Comparison of ENCODE assay signal across 18 cellular contexts in genomic region chr2:46648141-46648742, GRCh38. TPM values are rescaled to one million over a fixed set of nuclear protein-coding genes. Genes with fewer than 3 reads are reported as not detected.
A peak's percentile ranks its signal among the peaks of the same experiment; 100 is the strongest.
DNase-seq lines count a peak whose midpoint lies in the region; ATAC-seq, FAIRE-seq and TF ChIP-seq lines count a peak whose summit lies in the region.
"Had no signal": no experiment of that assay in that cellular context is flagged by ENCODE, and none has a peak within 500 bp of the region (broad histone marks: within the 10 kb centered on the region; RNA-seq: fewer than 3 reads in every experiment).

No MANE protein-coding gene starts in this region.

- CTCF ChIA-PET in PC-9 (lab: Charles Lee) = interaction anchor here (0.7 kb wide), 1 partner anchor 21 kb away, joined by 7 read pairs; no protein-coding TSS in a partner anchor
- CTCF ChIA-PET in HepG2 (lab: Yijun Ruan, JAX; ENCODE audit: low intra/inter-chr PET ratio, low total read pairs) = no interaction called here

- intact Hi-C loops in PC-9 (cut with micrococcal nuclease; ENCODE audit: unreplicated experiment) = no loop called here
- intact Hi-C loops in HepG2 (cut with micrococcal nuclease; ENCODE audit: unreplicated experiment) = no loop called here
- intact Hi-C loops in upper lobe of right lung (cut with DNase I) = no loop called here

- TF ChIP-seq EP300 in HepG2 (IDR thresholded peaks at IDR 0.05; ENCODE audit: low read depth in 2 of 2, low read length in 2 of 2) = peak in 1 of 2 experiments; percentile 51; a peak in 1 of 4 replicates
- no peak for TF ChIP-seq EP300 in HepG2 (CRISPR knock-in tag; IDR thresholded peaks at IDR 0.05; ENCODE audit: borderline replicate concordance)

- ATAC-seq in HepG2 (peak; percentile 63), upper lobe of right lung (peak; percentile 48)
- ATAC-seq: body of pancreas, left lung had no signal

- POLR2A ChIA-PET in PC-9 (lab: Charles Lee; ENCODE audit: unreplicated experiment) (no interaction called here), HepG2 (lab: Yijun Ruan, JAX) (interaction anchor here (1.0 to 1.1 kb wide), 2 partner anchors 10 to 15 kb away, joined by 3 read pairs; no protein-coding TSS in a partner anchor)

- H2AFZ ChIP-seq in PC-9 (no peak overlapping the region), HepG2 (ENCODE audit: low read length) (no peak overlapping the region), Karpas-422 (ENCODE audit: low read length) (no peak overlapping the region)

- no peaks in the 10 kb centered on the region for H4K20me1 ChIP-seq in PC-9 (ENCODE audit: insufficient read depth)
- H4K20me1 ChIP-seq in HepG2 (ENCODE audit: insufficient read depth, low read length) = no peaks in the 10 kb centered on the region
- H4K20me1 ChIP-seq in Karpas-422 (ENCODE audit: insufficient read depth, low read depth, low read length) = 0 out of 2 replicates have a peak, but pooled peaks cover 4% of the 10 kb centered on the region

- H3K4me2 ChIP-seq in PC-9 (peak overlapping the region; percentile 59), HepG2 (ENCODE audit: low read depth, low read length) (peak overlapping the region; percentile 25), Karpas-422 (ENCODE audit: low read depth, low read length, poor library complexity, severe bottlenecking) (no peak overlapping the region)

- peak; percentile 72 for FAIRE-seq in HepG2 (lab: Jason Lieb, UNC)
- FAIRE-seq: endothelial cell of umbilical vein, RCC 7860 had no signal

- in situ Hi-C loops in HepG2 (cut with HindIII; ENCODE audit: extremely low pct_ligation_motif_present, low pct_unique_long_range_greater_than_20kb) = no loop called here

- TF ChIP-seq RAD21 in HepG2 (CRISPR knock-in tag; IDR thresholded peaks at IDR 0.05) = no peak

- H3K9ac ChIP-seq in endocrine pancreas (ENCODE audit: control insufficient read depth, insufficient read depth, low read length) = no peak overlapping the region
- H3K9ac ChIP-seq in HepG2 (ENCODE audit: insufficient read depth, low read depth, low read length) = no peak overlapping the region
- H3K9ac ChIP-seq in Karpas-422 (ENCODE audit: low read length) = no peak overlapping the region

- H3K4me3 ChIP-seq in PC-9 = 0 out of 2 replicates have a peak overlapping the region, but pooled peaks have one; percentile 14
- peak overlapping the region; percentile 28 for H3K4me3 ChIP-seq in endocrine pancreas (ENCODE audit: control insufficient read depth, insufficient read depth, low read length)
- no peak overlapping the region for H3K4me3 ChIP-seq in HepG2 (replicated peaks in 1 of 3; ENCODE audit: insufficient read depth in 1 of 3, low read depth in 2 of 3, low read length in 3 of 3)
- H3K4me3 ChIP-seq in upper lobe of right lung = no peak overlapping the region
- no peak overlapping the region for H3K4me3 ChIP-seq in Karpas-422 (ENCODE audit: low read length)
- H3K4me3 ChIP-seq: body of pancreas, left lung, MG63, thoracic aorta had no signal

- TF ChIP-seq POLR2A in HepG2 (IDR thresholded peaks at IDR 0.05; ENCODE audit: insufficient read depth in 1 of 2, low read depth in 2 of 2, low read length in 2 of 2) = no peak

- TF ChIP-seq CTCF in PC-9 (conservative IDR thresholded peaks at IDR 0.05) (no peak), HepG2 (CRISPR knock-in tag; IDR thresholded peaks at IDR 0.05) (no peak), upper lobe of right lung (IDR thresholded peaks at IDR 0.05) (no peak)

- WGBS in HepG2 (ENCODE audit: low lambda C conversion rate) = 12% methylated on average over 7 of the region's 7 CpGs

- H3K27ac ChIP-seq in PC-9 (0 out of 2 replicates have a peak overlapping the region, but pooled peaks have one; percentile 1), HepG2 (ENCODE audit: extremely low read length, insufficient read depth, low read length) (no peak overlapping the region), upper lobe of right lung (peak overlapping the region; percentile 38), Karpas-422 (ENCODE audit: low read length) (no peak overlapping the region)
- H3K27ac ChIP-seq: body of pancreas, left lung, thoracic aorta had no signal

- no peaks in the 10 kb centered on the region for H3K27me3 ChIP-seq in PC-9 (ENCODE audit: insufficient read depth, low read depth)
- no peaks in the 10 kb centered on the region for H3K27me3 ChIP-seq in endocrine pancreas (ENCODE audit: control insufficient read depth, insufficient read depth, low read length)
- H3K27me3 ChIP-seq in HepG2 (ENCODE audit: control insufficient read depth in 1 of 2, insufficient read depth in 2 of 2, low read length in 2 of 2) = no peaks in the 10 kb centered on the region
- no peaks in the 10 kb centered on the region for H3K27me3 ChIP-seq in upper lobe of right lung
- no peaks in the 10 kb centered on the region for H3K27me3 ChIP-seq in Karpas-422 (ENCODE audit: low read length)
- H3K27me3 ChIP-seq: body of pancreas, left lung, MG63 had no signal

- H3K4me1 ChIP-seq in PC-9 (replicated peaks; ENCODE audit: insufficient read depth) (peaks cover 54% of the 10 kb centered on the region), endocrine pancreas (ENCODE audit: control insufficient read depth, insufficient read depth, low read length) (no peaks in the 10 kb centered on the region), HepG2 (ENCODE audit: insufficient read depth, low read length) (peaks cover 30% of the 10 kb centered on the region), upper lobe of right lung (peaks cover 25% of the 10 kb centered on the region), Karpas-422 (ENCODE audit: low read length) (no peaks in the 10 kb centered on the region)
- H3K4me1 ChIP-seq: body of pancreas had no signal

- peaks cover 36% of the 10 kb centered on the region for H3F3A ChIP-seq in PC-9 (ENCODE audit: insufficient read depth, low read depth)

- DNase-seq in PC-9 (peak; percentile 25 to 87), HepG2 (ENCODE audit: low spot score) (peak; percentile 64), upper lobe of right lung (no peak), NCI-H2029 treated with DMSO at 0.1 percent for 48 hours (lab: John Stamatoyannopoulos, UW) (no peak), Karpas-422 (no peak)
- no peak for DNase-seq in stimulated activated CD8-positive, alpha-beta memory T cell treated with anti-CD3 and anti-CD28 coated beads, Interleukin-4, amount 100 ng/mL, for 48 hours
- DNase-seq: activated CD4-positive, CD25-positive, alpha-beta regulatory T cell treated with anti-CD3 and anti-CD28 coated beads, Interleukin-2, amount 50 U/mL, for 72 hours; body of pancreas; cortex of kidney; GOT3; left lung; MG63; NCI-H774; stimulated activated CD4-positive, alpha-beta T cell treated with anti-CD3 and anti-CD28 coated beads, Interleukin-15, amount 100 ng/mL, for 24 hours had no signal

- H3K9me2 ChIP-seq in PC-9 (ENCODE audit: insufficient read depth) = no peaks in the 10 kb centered on the region
- no peaks in the 10 kb centered on the region for H3K9me2 ChIP-seq in Karpas-422 (replicated peaks; ENCODE audit: insufficient read depth, low read length)

- H3K79me2 ChIP-seq in PC-9 (ENCODE audit: low read depth) = no peaks in the 10 kb centered on the region
- no peaks in the 10 kb centered on the region for H3K79me2 ChIP-seq in HepG2 (ENCODE audit: insufficient read depth, low read length)
- no peaks in the 10 kb centered on the region for H3K79me2 ChIP-seq in Karpas-422 (ENCODE audit: low read length)

- BruUV-seq in PC-9 (replicated peaks; lab: Mats Ljungman, UMichigan) = no TSS peak
- BruUV-seq in HepG2 (replicated peaks; lab: Mats Ljungman, UMichigan) = no TSS peak

- H3K9me3 ChIP-seq in PC-9 (ENCODE audit: insufficient read depth, low read depth) = peaks cover 5% of the 10 kb centered on the region
- H3K9me3 ChIP-seq in endocrine pancreas (ENCODE audit: control insufficient read depth, low read length) = no peaks in the 10 kb centered on the region
- no peaks in the 10 kb centered on the region for H3K9me3 ChIP-seq in HepG2 (ENCODE audit: low read length)
- H3K9me3 ChIP-seq in upper lobe of right lung = no peaks in the 10 kb centered on the region
- H3K9me3 ChIP-seq in Karpas-422 (ENCODE audit: low read length) = no peaks in the 10 kb centered on the region
- H3K9me3 ChIP-seq: body of pancreas, left lung, MG63, thoracic aorta had no signal

- H3K36me3 ChIP-seq in PC-9 (ENCODE audit: low read depth) = no peaks in the 10 kb centered on the region
- H3K36me3 ChIP-seq in endocrine pancreas (ENCODE audit: control insufficient read depth, insufficient read depth, low read length) = no peaks in the 10 kb centered on the region
- no peaks in the 10 kb centered on the region for H3K36me3 ChIP-seq in HepG2 (replicated peaks in 1 of 2; ENCODE audit: control insufficient read depth in 1 of 2, insufficient read depth in 2 of 2, low read length in 2 of 2)
- no peaks in the 10 kb centered on the region for H3K36me3 ChIP-seq in upper lobe of right lung
- no peaks in the 10 kb centered on the region for H3K36me3 ChIP-seq in Karpas-422 (ENCODE audit: insufficient read depth, low read length)
- H3K36me3 ChIP-seq: left lung, MG63, thoracic aorta had no signal

RNA-seq across cellular contexts. Expression of gene CRIPT, which starts 31.2 kb away (rescaled TPM):
- total RNA-seq in PC-9 (2021) (19.8 and 27.3 TPM in 2 replicates), HepG2 (2016; rRNA removed; fragmentation: Illumina TruSeq; extraction: Trizol) (20.1 and 27.7 TPM in 2 replicates), upper lobe of right lung (15.3 TPM)
- total RNA-seq in HepG2 (2016; cell fraction: cytosol; rRNA removed; fragmentation: Illumina TruSeq; extraction: Trizol; ENCODE audit: low read depth) = 7.2 and 8.6 TPM in 2 replicates
- total RNA-seq in HepG2 (2016; cell fraction: insoluble cytoplasmic fraction; rRNA removed; fragmentation: Illumina TruSeq; extraction: Trizol) = 21.8 and 30.2 TPM in 2 replicates
- total RNA-seq in HepG2 (2016; cell fraction: membrane; rRNA removed; fragmentation: Illumina TruSeq; extraction: Trizol) = 11.7 and 13.1 TPM in 2 replicates
- 11.9 and 12.5 TPM in 2 replicates for total RNA-seq in HepG2 (2016; cell fraction: nucleus; rRNA removed; fragmentation: Illumina TruSeq; extraction: Trizol)
- polyA plus RNA-seq in HepG2 (2011; rRNA removed) = 7.1 and 10.7 TPM in 2 replicates
- polyA plus RNA-seq in HepG2 (2011; cell fraction: cytosol; rRNA removed) = 2.9 and 5.3 TPM in 2 replicates
- 3.3 and 4.4 TPM in 2 replicates for polyA plus RNA-seq in HepG2 (2011; cell fraction: nucleus; rRNA removed)
- polyA plus RNA-seq in HepG2 (2012) = 19.6 and 22.5 TPM in 2 replicates
- polyA plus RNA-seq in HepG2 (2016; cell fraction: cytosol; fragmentation: Illumina TruSeq; extraction: Trizol; ENCODE audit: low read depth) = 7.6 and 8.0 TPM in 2 replicates
- polyA plus RNA-seq in HepG2 (2016; cell fraction: insoluble cytoplasmic fraction; fragmentation: Illumina TruSeq; extraction: Trizol; ENCODE audit: low read depth) = 28.7 and 29.0 TPM in 2 replicates
- polyA plus RNA-seq in HepG2 (2016; cell fraction: membrane; fragmentation: Illumina TruSeq; extraction: Trizol; ENCODE audit: low read depth) = 9.3 TPM in 2 replicates
- 11.8 and 12.8 TPM in 2 replicates for polyA plus RNA-seq in HepG2 (2016; cell fraction: nucleus; fragmentation: Illumina TruSeq; extraction: Trizol; ENCODE audit: insufficient read depth, low read depth)
- polyA minus RNA-seq in HepG2 (2011; rRNA and poly(A)+ RNA removed; ENCODE audit: low replicate concordance) = 5.7 and 6.6 TPM in 2 replicates
- 8.4 and 9.8 TPM in 2 replicates for polyA minus RNA-seq in HepG2 (2011; cell fraction: cytosol; rRNA and poly(A)+ RNA removed)
- 25.0 and 26.4 TPM in 2 replicates for polyA minus RNA-seq in HepG2 (2011; cell fraction: nucleus; rRNA and poly(A)+ RNA removed)
- total RNA-seq in Karpas-422 (2014; rRNA removed; shearing (Covaris generic); ENCODE audit: low replicate concordance) = 6.5 and 13.6 TPM in 2 replicates

RNA-seq across cellular contexts. Expression of gene PIGF, which starts 31.4 kb away (rescaled TPM):
- 27.8 and 31.4 TPM in 2 replicates for total RNA-seq in PC-9 (2021)
- total RNA-seq in HepG2 (2016; rRNA removed; fragmentation: Illumina TruSeq; extraction: Trizol) = 37.8 and 53.2 TPM in 2 replicates
- 38.8 and 39.9 TPM in 2 replicates for total RNA-seq in HepG2 (2016; cell fraction: cytosol; rRNA removed; fragmentation: Illumina TruSeq; extraction: Trizol; ENCODE audit: low read depth)
- 36.4 and 55.8 TPM in 2 replicates for total RNA-seq in HepG2 (2016; cell fraction: insoluble cytoplasmic fraction; rRNA removed; fragmentation: Illumina TruSeq; extraction: Trizol)
- 48.7 and 54.0 TPM in 2 replicates for total RNA-seq in HepG2 (2016; cell fraction: membrane; rRNA removed; fragmentation: Illumina TruSeq; extraction: Trizol)
- total RNA-seq in HepG2 (2016; cell fraction: nucleus; rRNA removed; fragmentation: Illumina TruSeq; extraction: Trizol) = 73.3 and 84.2 TPM in 2 replicates
- polyA plus RNA-seq in HepG2 (2011; rRNA removed) = 73.6 and 90.2 TPM in 2 replicates
- polyA plus RNA-seq in HepG2 (2011; cell fraction: cytosol; rRNA removed) = 29.3 and 45.8 TPM in 2 replicates
- 33.9 and 45.5 TPM in 2 replicates for polyA plus RNA-seq in HepG2 (2011; cell fraction: nucleus; rRNA removed)
- polyA plus RNA-seq in HepG2 (2012) = 47.8 and 64.6 TPM in 2 replicates
- polyA plus RNA-seq in HepG2 (2016; cell fraction: cytosol; fragmentation: Illumina TruSeq; extraction: Trizol; ENCODE audit: low read depth) = 49.0 and 67.5 TPM in 2 replicates
- 39.6 and 42.5 TPM in 2 replicates for polyA plus RNA-seq in HepG2 (2016; cell fraction: insoluble cytoplasmic fraction; fragmentation: Illumina TruSeq; extraction: Trizol; ENCODE audit: low read depth)
- 52.4 and 65.1 TPM in 2 replicates for polyA plus RNA-seq in HepG2 (2016; cell fraction: membrane; fragmentation: Illumina TruSeq; extraction: Trizol; ENCODE audit: low read depth)
- 97.0 and 101 TPM in 2 replicates for polyA plus RNA-seq in HepG2 (2016; cell fraction: nucleus; fragmentation: Illumina TruSeq; extraction: Trizol; ENCODE audit: insufficient read depth, low read depth)
- 10.2 and 29.3 TPM in 2 replicates for polyA minus RNA-seq in HepG2 (2011; rRNA and poly(A)+ RNA removed; ENCODE audit: low replicate concordance)
- polyA minus RNA-seq in HepG2 (2011; cell fraction: cytosol; rRNA and poly(A)+ RNA removed) = 19.8 and 25.3 TPM in 2 replicates
- 99.8 and 108 TPM in 2 replicates for polyA minus RNA-seq in HepG2 (2011; cell fraction: nucleus; rRNA and poly(A)+ RNA removed)
- total RNA-seq in upper lobe of right lung = 21.9 TPM
- 11.2 and 27.1 TPM in 2 replicates for total RNA-seq in Karpas-422 (2014; rRNA removed; shearing (Covaris generic); ENCODE audit: low replicate concordance)

RNA-seq across cellular contexts. Expression of gene SOCS5, which starts 50.9 kb away (rescaled TPM):
- total RNA-seq in PC-9 (2021) (17.0 and 20.4 TPM in 2 replicates), HepG2 (2016; rRNA removed; fragmentation: Illumina TruSeq; extraction: Trizol) (17.6 and 27.6 TPM in 2 replicates), upper lobe of right lung (27.5 TPM)
- total RNA-seq in HepG2 (2016; cell fraction: cytosol; rRNA removed; fragmentation: Illumina TruSeq; extraction: Trizol; ENCODE audit: low read depth) = 2.0 and 2.7 TPM in 2 replicates
- total RNA-seq in HepG2 (2016; cell fraction: insoluble cytoplasmic fraction; rRNA removed; fragmentation: Illumina TruSeq; extraction: Trizol) = 18.1 and 27.9 TPM in 2 replicates
- total RNA-seq in HepG2 (2016; cell fraction: membrane; rRNA removed; fragmentation: Illumina TruSeq; extraction: Trizol) = 11.9 and 12.4 TPM in 2 replicates
- total RNA-seq in HepG2 (2016; cell fraction: nucleus; rRNA removed; fragmentation: Illumina TruSeq; extraction: Trizol) = 25.5 and 27.6 TPM in 2 replicates
- 11.8 and 14.8 TPM in 2 replicates for polyA plus RNA-seq in HepG2 (2011; rRNA removed)
- polyA plus RNA-seq in HepG2 (2011; cell fraction: cytosol; rRNA removed) = 7.2 and 9.3 TPM in 2 replicates
- 9.0 and 9.5 TPM in 2 replicates for polyA plus RNA-seq in HepG2 (2011; cell fraction: nucleus; rRNA removed)
- polyA plus RNA-seq in HepG2 (2012) = 13.8 and 14.6 TPM in 2 replicates
- 1.1 and 1.4 TPM in 2 replicates for polyA plus RNA-seq in HepG2 (2016; cell fraction: cytosol; fragmentation: Illumina TruSeq; extraction: Trizol; ENCODE audit: low read depth)
- polyA plus RNA-seq in HepG2 (2016; cell fraction: insoluble cytoplasmic fraction; fragmentation: Illumina TruSeq; extraction: Trizol; ENCODE audit: low read depth) = 22.5 and 24.5 TPM in 2 replicates
- polyA plus RNA-seq in HepG2 (2016; cell fraction: membrane; fragmentation: Illumina TruSeq; extraction: Trizol; ENCODE audit: low read depth) = 6.5 and 7.3 TPM in 2 replicates
- 18.1 and 19.5 TPM in 2 replicates for polyA plus RNA-seq in HepG2 (2016; cell fraction: nucleus; fragmentation: Illumina TruSeq; extraction: Trizol; ENCODE audit: insufficient read depth, low read depth)
- 14.3 and 32.7 TPM in 2 replicates for polyA minus RNA-seq in HepG2 (2011; rRNA and poly(A)+ RNA removed; ENCODE audit: low replicate concordance)
- polyA minus RNA-seq in HepG2 (2011; cell fraction: cytosol; rRNA and poly(A)+ RNA removed) = 18.6 and 19.3 TPM in 2 replicates
- 74.9 and 75.8 TPM in 2 replicates for polyA minus RNA-seq in HepG2 (2011; cell fraction: nucleus; rRNA and poly(A)+ RNA removed)
- total RNA-seq in Karpas-422 (2014; rRNA removed; shearing (Covaris generic); ENCODE audit: low replicate concordance) = 2.5 and 3.7 TPM in 2 replicates

Comparison
In these comparisons a context has a peak if more than half of its experiments do, and no peak if none do; other contexts are left out.
1. DNase-seq: peak in PC-9 (2 of 2) and HepG2 (single experiment); none in upper lobe of right lung (single experiment), NCI-H2029 treated with DMSO at 0.1 percent for 48 hours (single experiment), stimulated activated CD8-positive, alpha-beta memory T cell treated with anti-CD3 and anti-CD28 coated beads, Interleukin-4, amount 100 ng/mL, for 48 hours (single experiment) and Karpas-422 (single experiment).
2. H3K27ac ChIP-seq: peak in PC-9 (single experiment) and upper lobe of right lung (single experiment); none in HepG2 (single experiment) and Karpas-422 (single experiment).
3. H3K4me3 ChIP-seq: peak in PC-9 (single experiment) and endocrine pancreas (single experiment); none in HepG2 (0 of 3), upper lobe of right lung (single experiment) and Karpas-422 (single experiment).